In the genomic region with DNA sequence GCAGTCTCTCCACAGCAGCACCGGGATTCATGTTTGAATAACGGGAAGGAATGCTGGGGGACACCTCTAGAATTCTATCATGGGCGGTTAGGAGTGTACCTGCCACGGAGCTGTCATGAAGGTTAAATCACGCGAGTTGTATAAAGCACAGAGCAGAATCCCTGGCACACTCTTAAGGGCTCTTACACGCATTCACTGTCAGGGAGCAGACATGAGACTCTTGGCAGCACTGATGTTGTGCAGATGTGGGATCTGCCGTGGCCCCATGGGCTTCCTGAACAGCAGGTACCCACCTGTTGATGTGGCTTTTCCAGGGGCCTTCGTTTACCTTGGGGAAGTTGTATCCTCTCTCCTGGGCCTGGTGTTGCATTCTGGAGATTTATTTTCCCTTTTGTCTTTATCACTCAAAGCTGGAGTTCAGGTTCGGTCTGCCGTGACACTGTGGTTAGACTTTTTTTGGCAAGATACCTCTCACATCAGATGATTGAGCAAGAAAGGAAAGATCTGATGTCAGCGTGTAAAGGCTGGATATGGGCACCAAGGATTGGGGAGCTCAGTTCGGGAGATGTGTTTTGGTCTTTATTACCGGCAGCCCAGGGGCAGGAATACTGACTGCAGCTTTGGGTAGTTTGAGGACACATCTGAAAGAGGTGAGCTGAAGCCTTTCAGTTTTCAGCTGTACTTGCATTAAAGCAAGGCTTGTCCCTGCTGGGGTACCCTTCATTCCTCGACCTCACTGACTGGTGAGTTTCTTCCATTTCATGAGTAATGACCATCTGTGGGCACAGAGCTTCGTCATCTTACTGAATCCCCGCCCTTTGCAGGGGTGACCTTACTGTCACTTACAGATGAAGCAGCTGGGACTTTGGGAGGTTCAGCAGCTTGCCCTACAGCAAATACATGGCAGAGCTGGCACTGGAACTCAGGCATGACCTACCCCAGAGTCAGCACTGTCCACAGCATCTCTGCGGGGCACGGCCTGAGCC, we compare ENCODE assay signal across 9 cellular contexts. TPM values are rescaled to one million over a fixed set of nuclear protein-coding genes. Genes with fewer than 3 reads are reported as not detected.
A peak's percentile ranks its signal among the peaks of the same experiment; 100 is the strongest.
DNase-seq lines count a peak whose midpoint lies in the region; ATAC-seq, FAIRE-seq and TF ChIP-seq lines count a peak whose summit lies in the region.
"Had no signal": no experiment of that assay in that cellular context is flagged by ENCODE, and none has a peak within 500 bp of the region (broad histone marks: within the 10 kb centered on the region; RNA-seq: fewer than 3 reads in every experiment).

No MANE protein-coding gene starts in this region.

- H3K27me3 ChIP-seq in adrenal gland (no peaks in the 10 kb centered on the region), thymus (ENCODE audit: control insufficient read depth, insufficient read depth) (no peaks in the 10 kb centered on the region)

- peak overlapping the region in 3 of 5 donors; percentile 58 to 81 (median 67) for H3K27ac ChIP-seq in adrenal gland
- peak overlapping the region; percentile 46 for H3K27ac ChIP-seq in thymus (ENCODE audit: low read depth)
- H3K27ac ChIP-seq: epithelial cell of prostate had no signal

- H3K4me3 ChIP-seq in adrenal gland, result no peak overlapping the region
- no peak overlapping the region for H3K4me3 ChIP-seq in thymus (ENCODE audit: low read length)

- H3K9me3 ChIP-seq in adrenal gland (replicated peaks in 1 of 3) (no peaks in the 10 kb centered on the region), thymus (ENCODE audit: control insufficient read depth) (no peaks in the 10 kb centered on the region)

- H3K36me3 ChIP-seq in adrenal gland (replicated peaks in 1 of 2), result peaks cover 0 to 18% of the 10 kb centered on the region in 2 donors
- peaks cover 15% of the 10 kb centered on the region for H3K36me3 ChIP-seq in thymus (ENCODE audit: control insufficient read depth, insufficient read depth)

- H3K4me1 Mint-ChIP-seq in activated naive CD4-positive, alpha-beta T cell treated with anti-CD3 and anti-CD28 coated beads for 36 hours (ENCODE audit: low read depth), result peaks cover 58% of the 10 kb centered on the region

- no peak overlapping the region for H3K4me3 Mint-ChIP-seq in activated naive CD4-positive, alpha-beta T cell treated with anti-CD3 and anti-CD28 coated beads for 36 hours

- no peak for ATAC-seq in GM18907 (IDR thresholded peaks at IDR 0.05; ENCODE audit: unreplicated experiment)

- intact Hi-C loops in activated naive CD4-positive, alpha-beta T cell treated with anti-CD3 and anti-CD28 coated beads for 36 hours (cut with micrococcal nuclease), result loop anchor here (5.0 kb wide), 1 partner anchor 176 kb away; a partner anchor contains a TSS
- intact Hi-C loops in adrenal gland (cut with DNase I), result no loop called here

- peak in 1 of 2 donors; percentile 14 for TF ChIP-seq POLR2A in adrenal gland (IDR thresholded peaks at IDR 0.05)

- 73 to 84% (median 75%) methylated on average over 19 of the region's 19 CpGs for WGBS in adrenal gland, 4 donors
- 89% methylated on average over 19 of the region's 19 CpGs for WGBS in thymus

- H3K36me3 Mint-ChIP-seq in activated naive CD4-positive, alpha-beta T cell treated with anti-CD3 and anti-CD28 coated beads for 36 hours (ENCODE audit: low read depth), result peaks cover 50% of the 10 kb centered on the region

- no peak overlapping the region for H3K27ac Mint-ChIP-seq in activated naive CD4-positive, alpha-beta T cell treated with anti-CD3 and anti-CD28 coated beads for 36 hours

- no peaks in the 10 kb centered on the region for H3K27me3 Mint-ChIP-seq in activated naive CD4-positive, alpha-beta T cell treated with anti-CD3 and anti-CD28 coated beads for 36 hours (ENCODE audit: low read depth)

- H3K4me1 ChIP-seq in adrenal gland (replicated peaks in 1 of 2) (peaks cover 47 to 55% of the 10 kb centered on the region in 2 donors), thymus (ENCODE audit: control insufficient read depth, insufficient read depth, low read length) (no peaks in the 10 kb centered on the region)

- CTCF ChIA-PET in activated naive CD4-positive, alpha-beta T cell treated with anti-CD3 and anti-CD28 coated beads for 36 hours (lab: Charles Lee), result no interaction called here

- H3K9me3 Mint-ChIP-seq in activated naive CD4-positive, alpha-beta T cell treated with anti-CD3 and anti-CD28 coated beads for 36 hours, result no peaks in the 10 kb centered on the region

- FAIRE-seq in D721Med (lab: Jason Lieb, UNC), result no peak

- no peak for TF ChIP-seq CTCF in adrenal gland (IDR thresholded peaks at IDR 0.05)
- TF ChIP-seq CTCF in D721Med (IDR thresholded peaks at IDR 0.05; ENCODE audit: insufficient read depth, missing control alignments), result no peak

- peak; percentile 20 for DNase-seq in activated naive CD4-positive, alpha-beta T cell treated with anti-CD3 and anti-CD28 coated beads for 36 hours
- no peak for DNase-seq in activated naive CD4-positive, alpha-beta T cell treated with Interleukin-2 at 50 U/mL for 16 hours
- DNase-seq in adrenal gland (peak in 6 of 7 donors; percentile 50 to 70 (median 57)), kidney tubule cell (ENCODE audit: low spot score) (peak; percentile 58), ecto neural progenitor cell (ENCODE audit: low spot score) (no peak), D721Med (ENCODE audit: insufficient read length, low spot score) (no peak)

RNA-seq across cellular contexts. Expression of a gene that starts 19.3 kb away (rescaled TPM):
- 10 to 100 TPM; 24.4 to 26.1 TPM for total RNA-seq in activated naive CD4-positive, alpha-beta T cell treated with anti-CD3 and anti-CD28 coated beads for 36 hours
- 10 to 100 TPM in 7 of 8 donors, 1 to 10 TPM in 1; 8.1 to 17.7 (median 11.5) TPM for total RNA-seq in adrenal gland
- polyA plus RNA-seq in adrenal gland (10 to 100 TPM; 13.5 to 30.6 (median 26.5) TPM), thymus (10.0 TPM)

RNA-seq across cellular contexts. Expression of a gene that starts 19.3 kb away (rescaled TPM):
- total RNA-seq in activated naive CD4-positive, alpha-beta T cell treated with anti-CD3 and anti-CD28 coated beads for 36 hours, result 1 to 10 TPM; 2.8 to 3.9 TPM
- total RNA-seq in adrenal gland, result 10 to 100 TPM in 7 of 8 donors, 1 to 10 TPM in 1; 8.2 to 35.2 (median 14.4) TPM
- 10 to 100 TPM; 14.7 to 18.3 (median 16.7) TPM for polyA plus RNA-seq in adrenal gland
- polyA plus RNA-seq in thymus, result 10.2 TPM

Comparison
In these comparisons a context has a peak if more than half of its experiments do, and no peak if none do; other contexts are left out.
1. DNase-seq: peak in activated naive CD4-positive, alpha-beta T cell treated with anti-CD3 and anti-CD28 coated beads for 36 hours (single experiment), adrenal gland (6 of 7) and kidney tubule cell (single experiment); none in activated naive CD4-positive, alpha-beta T cell treated with Interleukin-2 at 50 U/mL for 16 hours (single experiment), ecto neural progenitor cell (single experiment) and D721Med (single experiment).